Comparison of ENCODE assay signal across 15 cellular contexts in the genomic region with DNA sequence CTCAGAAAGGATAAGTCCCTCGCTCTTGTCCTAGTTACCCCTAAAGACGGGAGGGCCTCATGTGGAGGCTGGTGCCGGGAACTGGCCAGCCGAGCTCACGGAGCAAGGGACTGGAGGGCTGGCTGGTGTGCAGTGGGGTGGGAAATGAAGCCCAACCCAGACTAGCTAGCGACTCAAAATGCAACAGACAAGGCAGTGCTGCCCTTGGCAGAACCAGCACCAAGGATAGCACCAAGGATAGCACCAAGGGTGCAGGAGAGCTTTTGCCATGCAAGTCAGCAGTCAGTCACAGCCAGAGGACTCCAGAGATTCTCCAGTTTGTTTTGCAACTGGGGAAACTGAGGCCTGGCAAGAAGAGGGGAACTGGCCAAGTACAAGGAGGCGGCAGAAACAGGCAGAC. TPM values are rescaled to one million over a fixed set of nuclear protein-coding genes. Genes with fewer than 3 reads are reported as not detected.
DNase-seq lines count a peak whose midpoint lies in the region; FAIRE-seq and TF ChIP-seq lines count a peak whose summit lies in the region.
"Had no signal": no experiment of that assay in that cellular context is flagged by ENCODE, and none has a peak within 500 bp of the region (broad histone marks: within the 10 kb centered on the region; RNA-seq: fewer than 3 reads in every experiment).

No MANE protein-coding gene starts in this region.

- H3K4me3 Mint-ChIP-seq in activated CD4-positive, alpha-beta T cell treated with anti-CD3 and anti-CD28 coated beads, Interleukin-2, amount 10 ng/mL, durations not matched to agents 7 days and 5 days = no peak overlapping the region
- H3K4me3 Mint-ChIP-seq: brain had no signal

- H3K27me3 ChIP-seq in H1 (replicated peaks in 1 of 4; ENCODE audit: control insufficient read depth in 3 of 4, extremely low read depth in 1 of 4, insufficient read depth in 3 of 4, low read length in 3 of 4) = no peaks in the 10 kb centered on the region
- H3K27me3 ChIP-seq: suprapubic skin had no signal

- no peaks in the 10 kb centered on the region for H3K9me3 Mint-ChIP-seq in activated CD4-positive, alpha-beta T cell treated with anti-CD3 and anti-CD28 coated beads, Interleukin-2, amount 10 ng/mL, durations not matched to agents 7 days and 5 days
- H3K9me3 Mint-ChIP-seq: brain had no signal

- no peak for TF ChIP-seq RAD21 in H1 (IDR thresholded peaks at IDR 0.05 in 1 of 2, conservative IDR thresholded peaks at IDR 0.05 in 1 of 2; ENCODE audit: low read depth in 2 of 2, low read length in 2 of 2)

- CTCF ChIA-PET in H1 (lab: Charles Lee; ENCODE audit: partially characterized antibody) = interaction anchor here (0.5 to 2.9 kb wide), 8 partner anchors 8 to 156 kb away, joined by 3 to 11 read pairs (median 5); partner anchors contain the start of gene ARL2
- CTCF ChIA-PET in activated CD4-positive, alpha-beta T cell treated with anti-CD3 and anti-CD28 coated beads, Interleukin-2, amount 10 ng/mL, durations not matched to agents 7 days and 5 days (lab: Charles Lee) = interaction anchor here (0.9 to 6.3 kb wide), 4 partner anchors 10 to 31 kb away, joined by 3 to 54 read pairs (median 6); partner anchors contain the start of genes ARL2, MAJIN and SNX15

- no peak overlapping the region for H3K23ac ChIP-seq in H1 (ENCODE audit: insufficient read length)

- H2AFZ ChIP-seq in H1 (ENCODE audit: low read length) = no peak overlapping the region

- no peaks in the 10 kb centered on the region for H3K36me3 Mint-ChIP-seq in activated CD4-positive, alpha-beta T cell treated with anti-CD3 and anti-CD28 coated beads, Interleukin-2, amount 10 ng/mL, durations not matched to agents 7 days and 5 days (ENCODE audit: low read depth)
- H3K36me3 Mint-ChIP-seq: brain had no signal

- no peak overlapping the region for H3K4me2 ChIP-seq in H1 (ENCODE audit: insufficient read depth in 1 of 2, low read depth in 2 of 2, low read length in 2 of 2)

- no peaks in the 10 kb centered on the region for H3K36me3 ChIP-seq in H1 (ENCODE audit: control insufficient read depth in 2 of 4, insufficient read depth in 4 of 4, low read length in 3 of 4)
- H3K36me3 ChIP-seq: suprapubic skin had no signal

- peaks cover 7% of the 10 kb centered on the region for H3K4me1 Mint-ChIP-seq in activated CD4-positive, alpha-beta T cell treated with anti-CD3 and anti-CD28 coated beads, Interleukin-2, amount 10 ng/mL, durations not matched to agents 7 days and 5 days
- H3K4me1 Mint-ChIP-seq: brain had no signal

- H4K8ac ChIP-seq in H1 (ENCODE audit: extremely low read depth, insufficient read depth, low read length) = no peak overlapping the region

- H4K5ac ChIP-seq in H1 (ENCODE audit: insufficient read length, low read depth, low read length) = no peak overlapping the region

- no peaks in the 10 kb centered on the region for H3K27me3 Mint-ChIP-seq in activated CD4-positive, alpha-beta T cell treated with anti-CD3 and anti-CD28 coated beads, Interleukin-2, amount 10 ng/mL, durations not matched to agents 7 days and 5 days

- TF ChIP-seq POLR2A in H1 (IDR thresholded peaks at IDR 0.05; ENCODE audit: control extremely low read depth in 1 of 2, low read depth in 2 of 2, low read length in 2 of 2) = no peak

- no peak overlapping the region for H3K4ac ChIP-seq in H1 (replicated peaks; ENCODE audit: insufficient read length, low read depth, low read length)

- no peak overlapping the region for H3K9ac ChIP-seq in H1 (replicated peaks in 1 of 4; ENCODE audit: extremely low read depth in 1 of 4, low read depth in 3 of 4, low read length in 3 of 4)

- no peaks in the 10 kb centered on the region for H3K79me1 ChIP-seq in H1 (ENCODE audit: low read depth, low read length)

- POLR2A ChIA-PET in H1 (lab: Charles Lee; ENCODE audit: partially characterized antibody) = interaction anchor here (0.8 kb wide), 1 partner anchor 222 kb away, joined by 3 read pairs; no protein-coding TSS in a partner anchor
- POLR2A ChIA-PET in activated CD4-positive, alpha-beta T cell treated with anti-CD3 and anti-CD28 coated beads, Interleukin-2, amount 10 ng/mL, durations not matched to agents 7 days and 5 days (lab: Charles Lee) = no interaction called here

- H2BK120ac ChIP-seq in H1 (replicated peaks; ENCODE audit: low read depth, low read length) = no peak overlapping the region

- H3K14ac ChIP-seq in H1 (ENCODE audit: insufficient read length) = no peak overlapping the region

- no peaks in the 10 kb centered on the region for H4K20me1 ChIP-seq in H1 (replicated peaks in 1 of 2; ENCODE audit: control insufficient read depth in 1 of 2, insufficient read depth in 2 of 2, low read length in 2 of 2)

- H3K27ac ChIP-seq in H1 (ENCODE audit: low read depth, low read length) = no peak overlapping the region
- H3K27ac ChIP-seq: C4-2B, suprapubic skin had no signal

- H3K4me1 ChIP-seq in H1 (replicated peaks in 1 of 4; ENCODE audit: control insufficient read depth in 3 of 4, insufficient read depth in 4 of 4, low read length in 3 of 4) = no peaks in the 10 kb centered on the region
- H3K4me1 ChIP-seq: suprapubic skin had no signal

- TF ChIP-seq EP300 in H1 (IDR thresholded peaks at IDR 0.05; ENCODE audit: borderline replicate concordance in 1 of 2, low read depth in 2 of 2, low read length in 2 of 2) = no peak

- H2BK20ac ChIP-seq in H1 (ENCODE audit: low read length) = no peak overlapping the region

- no peak overlapping the region for H3K56ac ChIP-seq in H1 (replicated peaks; ENCODE audit: insufficient read length, low read depth, low read length)

- no peak overlapping the region for H3K27ac Mint-ChIP-seq in activated CD4-positive, alpha-beta T cell treated with anti-CD3 and anti-CD28 coated beads, Interleukin-2, amount 10 ng/mL, durations not matched to agents 7 days and 5 days
- H3K27ac Mint-ChIP-seq: brain, progenitor cell of endocrine pancreas had no signal

- no peaks in the 10 kb centered on the region for H3K9me3 ChIP-seq in H1 (ENCODE audit: insufficient read depth in 2 of 2, low read depth in 1 of 2, low read length in 1 of 2)
- H3K9me3 ChIP-seq: suprapubic skin had no signal

- no peak for FAIRE-seq in H1 (lab: Jason Lieb, UNC)
- FAIRE-seq: GM12891 had no signal

- DNase-seq in GM04504 (ENCODE audit: low read depth) (peak; percentile 17), RPMI7951 (ENCODE audit: low read depth) (peak; percentile 30), H1 (ENCODE audit: low read depth in 1 of 2, low spot score in 2 of 2) (no peak), myocyte (ENCODE audit: low read depth) (peak; percentile 48), DMS53 (lab: John Stamatoyannopoulos, UW) (no peak)
- DNase-seq in activated CD8-positive, alpha-beta memory T cell treated with anti-CD3 and anti-CD28 coated beads for 24 hours = no peak
- DNase-seq in activated CD4-positive, alpha-beta T cell treated with anti-CD3 and anti-CD28 coated beads, Interleukin-2, amount 10 ng/mL, durations not matched to agents 7 days and 5 days = no peak
- DNase-seq: kidney glomerular epithelial cell, NCI-H1048, T-helper 9 cell had no signal

- H3K79me2 ChIP-seq in H1 (ENCODE audit: control insufficient read depth in 1 of 2, insufficient read depth in 2 of 2, low read length in 2 of 2) = no peaks in the 10 kb centered on the region

- no peak overlapping the region for H2BK12ac ChIP-seq in H1 (ENCODE audit: low read depth, low read length)

- no peak overlapping the region for H3K4me3 ChIP-seq in H1 (ENCODE audit: extremely low read depth in 1 of 4, insufficient read depth in 2 of 4, low read depth in 3 of 4, low read length in 4 of 4)
- H3K4me3 ChIP-seq: suprapubic skin had no signal

- H2BK5ac ChIP-seq in H1 (ENCODE audit: low read depth, low read length) = no peak overlapping the region

- H4K91ac ChIP-seq in H1 (replicated peaks; ENCODE audit: insufficient read length, low read length) = no peak overlapping the region

- H3K23me2 ChIP-seq in H1 (ENCODE audit: low read depth, low read length) = no peaks in the 10 kb centered on the region

- 84% methylated on average over 7 of the region's 7 CpGs; no CpG with 5 or more reads in 1 of the 2 experiments for WGBS in H1 (ENCODE audit: extremely low coverage in 1 of 2, insufficient coverage in 1 of 2, insufficient read length in 1 of 2, insufficient replicate concordance in 2 of 2, low coverage in 1 of 2, low lambda C conversion rate in 2 of 2, missing lambda C conversion rate in 1 of 2), 2 experiments

- no peak overlapping the region for H2BK15ac ChIP-seq in H1 (ENCODE audit: low read length)

- no peak overlapping the region for H2AK5ac ChIP-seq in H1 (ENCODE audit: low read depth, low read length)

- TF ChIP-seq CTCF in H1 (IDR thresholded peaks at IDR 0.05; ENCODE audit: control extremely low read depth in 1 of 3, insufficient read depth in 1 of 3, low read depth in 1 of 3, low read length in 3 of 3) = no peak

- no peak overlapping the region for H3K18ac ChIP-seq in H1 (ENCODE audit: extremely low read depth, low read length)

RNA-seq across cellular contexts. Expression of gene BATF2, which starts 6.5 kb away (rescaled TPM):
- 0.59 and 0.84 TPM in 2 replicates for total RNA-seq in RPMI7951 (2014; rRNA removed; shearing (Covaris generic))
- total RNA-seq in H1 (2021; fragmentation: NEBNext Ultra II Directional; extraction: Animal tissue kit (Norgen Biotek cat#: 25700)) = 1.4 and 2.0 TPM in 2 replicates
- polyA plus RNA-seq in H1 (2011; rRNA removed) = 3.1 and 4.6 TPM in 2 replicates
- 2.0 TPM for polyA plus RNA-seq in H1 (2011; cell fraction: cytosol; rRNA removed)
- polyA plus RNA-seq in H1 (2011; cell fraction: nucleus; rRNA removed) = 1.9 TPM
- 1.2 to 2.1 TPM (median 1.8 TPM) in 4 replicates for polyA plus RNA-seq in H1 (2012, experiment 1 of 2)
- 2.2 TPM for polyA plus RNA-seq in H1 (2012, experiment 2 of 2)
- polyA plus RNA-seq in H1 (2013, experiment 1 of 2) = 1.5 TPM
- 1.3 TPM for polyA plus RNA-seq in H1 (2013, experiment 2 of 2)
- polyA minus RNA-seq in H1 (2011; rRNA and poly(A)+ RNA removed) = 1.8 and 2.0 TPM in 2 replicates
- polyA minus RNA-seq in H1 (2011; cell fraction: cytosol; rRNA and poly(A)+ RNA removed) = 0.95 TPM
- 1.4 TPM for polyA minus RNA-seq in H1 (2011; cell fraction: nucleus; rRNA and poly(A)+ RNA removed)
- total RNA-seq in myocyte = 0.21 and 1.2 TPM in 2 replicates
- polyA plus RNA-seq in myocyte (2012) = 0.39 TPM
- under 1 TPM in 1 of 2 experiments, not detected in 1; 0.10 TPM for total RNA-seq in activated CD4-positive, alpha-beta T cell treated with anti-CD3 and anti-CD28 coated beads, Interleukin-2, amount 10 ng/mL, durations not matched to agents 7 days and 5 days

RNA-seq across cellular contexts. Expression of gene ARL2, which starts 10.7 kb away (rescaled TPM):
- total RNA-seq in RPMI7951 (2014; rRNA removed; shearing (Covaris generic)) = 166 and 176 TPM in 2 replicates
- 184 and 186 TPM in 2 replicates for total RNA-seq in H1 (2021; fragmentation: NEBNext Ultra II Directional; extraction: Animal tissue kit (Norgen Biotek cat#: 25700))
- polyA plus RNA-seq in H1 (2011; rRNA removed) = 535 and 640 TPM in 2 replicates
- 443 TPM for polyA plus RNA-seq in H1 (2011; cell fraction: cytosol; rRNA removed)
- 284 TPM for polyA plus RNA-seq in H1 (2011; cell fraction: nucleus; rRNA removed)
- 213 to 322 TPM (median 296 TPM) in 4 replicates for polyA plus RNA-seq in H1 (2012, experiment 1 of 2)
- 334 TPM for polyA plus RNA-seq in H1 (2012, experiment 2 of 2)
- 189 TPM for polyA plus RNA-seq in H1 (2013, experiment 1 of 2)
- polyA plus RNA-seq in H1 (2013, experiment 2 of 2) = 188 TPM
- 77.4 and 96.4 TPM in 2 replicates for polyA minus RNA-seq in H1 (2011; rRNA and poly(A)+ RNA removed)
- polyA minus RNA-seq in H1 (2011; cell fraction: cytosol; rRNA and poly(A)+ RNA removed) = 111 TPM
- 76.0 TPM for polyA minus RNA-seq in H1 (2011; cell fraction: nucleus; rRNA and poly(A)+ RNA removed)
- total RNA-seq in myocyte = 134 TPM in 2 replicates
- 205 TPM for polyA plus RNA-seq in myocyte (2012)
- 10 to 100 TPM; 62.4 to 65.3 TPM for total RNA-seq in activated CD4-positive, alpha-beta T cell treated with anti-CD3 and anti-CD28 coated beads, Interleukin-2, amount 10 ng/mL, durations not matched to agents 7 days and 5 days

RNA-seq across cellular contexts. Expression of gene SNX15, which starts 24.0 kb away (rescaled TPM):
- total RNA-seq in RPMI7951 (2014; rRNA removed; shearing (Covaris generic)) = 25.8 and 27.0 TPM in 2 replicates
- 18.3 and 19.6 TPM in 2 replicates for total RNA-seq in H1 (2021; fragmentation: NEBNext Ultra II Directional; extraction: Animal tissue kit (Norgen Biotek cat#: 25700))
- 13.0 and 20.2 TPM in 2 replicates for polyA plus RNA-seq in H1 (2011; rRNA removed)
- 13.9 TPM for polyA plus RNA-seq in H1 (2011; cell fraction: cytosol; rRNA removed)
- polyA plus RNA-seq in H1 (2011; cell fraction: nucleus; rRNA removed) = 13.3 TPM
- 0.94 to 19.7 TPM (median 15.7 TPM) in 4 replicates for polyA plus RNA-seq in H1 (2012, experiment 1 of 2)
- polyA plus RNA-seq in H1 (2012, experiment 2 of 2) = 17.1 TPM
- 11.2 TPM for polyA plus RNA-seq in H1 (2013, experiment 1 of 2)
- 10.0 TPM for polyA plus RNA-seq in H1 (2013, experiment 2 of 2)
- 5.2 and 10.9 TPM in 2 replicates for polyA minus RNA-seq in H1 (2011; rRNA and poly(A)+ RNA removed)
- 7.0 TPM for polyA minus RNA-seq in H1 (2011; cell fraction: cytosol; rRNA and poly(A)+ RNA removed)
- 9.8 TPM for polyA minus RNA-seq in H1 (2011; cell fraction: nucleus; rRNA and poly(A)+ RNA removed)
- total RNA-seq in myocyte = 12.5 and 21.3 TPM in 2 replicates
- polyA plus RNA-seq in myocyte (2012) = 21.8 TPM
- total RNA-seq in activated CD4-positive, alpha-beta T cell treated with anti-CD3 and anti-CD28 coated beads, Interleukin-2, amount 10 ng/mL, durations not matched to agents 7 days and 5 days = 10 to 100 TPM; 28.3 to 34.8 TPM

RNA-seq across cellular contexts. Expression of gene MAJIN, which starts 31.4 kb away (rescaled TPM):
- total RNA-seq in RPMI7951 (2014; rRNA removed; shearing (Covaris generic)) = not detected in 2 replicates
- not detected in 2 replicates for total RNA-seq in H1 (2021; fragmentation: NEBNext Ultra II Directional; extraction: Animal tissue kit (Norgen Biotek cat#: 25700))
- not detected in 2 replicates for polyA plus RNA-seq in H1 (2011; rRNA removed)
- not detected for polyA plus RNA-seq in H1 (2011; cell fraction: cytosol; rRNA removed)
- not detected for polyA plus RNA-seq in H1 (2011; cell fraction: nucleus; rRNA removed)
- polyA plus RNA-seq in H1 (2012, experiment 1 of 2) = not detected in 4 replicates
- not detected for polyA plus RNA-seq in H1 (2012, experiment 2 of 2)
- not detected for polyA plus RNA-seq in H1 (2013, experiment 1 of 2)
- not detected for polyA plus RNA-seq in H1 (2013, experiment 2 of 2)
- not detected in 2 replicates for polyA minus RNA-seq in H1 (2011; rRNA and poly(A)+ RNA removed)
- not detected for polyA minus RNA-seq in H1 (2011; cell fraction: cytosol; rRNA and poly(A)+ RNA removed)
- polyA minus RNA-seq in H1 (2011; cell fraction: nucleus; rRNA and poly(A)+ RNA removed) = not detected
- total RNA-seq in myocyte = not detected in 2 replicates
- polyA plus RNA-seq in myocyte (2012) = not detected
- under 1 TPM; 0.20 to 0.54 TPM for total RNA-seq in activated CD4-positive, alpha-beta T cell treated with anti-CD3 and anti-CD28 coated beads, Interleukin-2, amount 10 ng/mL, durations not matched to agents 7 days and 5 days
- total RNA-seq: progenitor cell of endocrine pancreas, suprapubic skin had no signal

RNA-seq across cellular contexts. Expression of gene SAC3D1, which starts 37.7 kb away (rescaled TPM):
- 18.9 and 21.0 TPM in 2 replicates for total RNA-seq in RPMI7951 (2014; rRNA removed; shearing (Covaris generic))
- total RNA-seq in H1 (2021; fragmentation: NEBNext Ultra II Directional; extraction: Animal tissue kit (Norgen Biotek cat#: 25700)) = 19.4 and 23.3 TPM in 2 replicates
- 25.8 and 41.3 TPM in 2 replicates for polyA plus RNA-seq in H1 (2011; rRNA removed)
- polyA plus RNA-seq in H1 (2011; cell fraction: cytosol; rRNA removed) = 27.5 TPM
- polyA plus RNA-seq in H1 (2011; cell fraction: nucleus; rRNA removed) = 27.6 TPM
- 10.1 to 20.1 TPM (median 18.5 TPM) in 4 replicates for polyA plus RNA-seq in H1 (2012, experiment 1 of 2)
- 13.0 TPM for polyA plus RNA-seq in H1 (2012, experiment 2 of 2)
- polyA plus RNA-seq in H1 (2013, experiment 1 of 2) = 16.0 TPM
- polyA plus RNA-seq in H1 (2013, experiment 2 of 2) = 15.8 TPM
- polyA minus RNA-seq in H1 (2011; rRNA and poly(A)+ RNA removed) = 3.8 and 5.2 TPM in 2 replicates
- polyA minus RNA-seq in H1 (2011; cell fraction: cytosol; rRNA and poly(A)+ RNA removed) = 14.0 TPM
- polyA minus RNA-seq in H1 (2011; cell fraction: nucleus; rRNA and poly(A)+ RNA removed) = 11.7 TPM
- total RNA-seq in myocyte = 20.4 and 32.5 TPM in 2 replicates
- 13.7 TPM for polyA plus RNA-seq in myocyte (2012)
- total RNA-seq in activated CD4-positive, alpha-beta T cell treated with anti-CD3 and anti-CD28 coated beads, Interleukin-2, amount 10 ng/mL, durations not matched to agents 7 days and 5 days = 10 to 100 TPM; 35.9 to 40.5 TPM

Comparison
In these comparisons a context has a peak if more than half of its experiments do, and no peak if none do; other contexts are left out.
1. DNase-seq: peak in GM04504 (single experiment), RPMI7951 (single experiment) and myocyte (single experiment); none in H1 (0 of 2), activated CD8-positive, alpha-beta memory T cell treated with anti-CD3 and anti-CD28 coated beads for 24 hours (single experiment), DMS53 (single experiment) and activated CD4-positive, alpha-beta T cell treated with anti-CD3 and anti-CD28 coated beads, Interleukin-2, amount 10 ng/mL, durations not matched to agents 7 days and 5 days (single experiment).